ENCODE assay signal across 29 cellular contexts in the genomic region with DNA sequence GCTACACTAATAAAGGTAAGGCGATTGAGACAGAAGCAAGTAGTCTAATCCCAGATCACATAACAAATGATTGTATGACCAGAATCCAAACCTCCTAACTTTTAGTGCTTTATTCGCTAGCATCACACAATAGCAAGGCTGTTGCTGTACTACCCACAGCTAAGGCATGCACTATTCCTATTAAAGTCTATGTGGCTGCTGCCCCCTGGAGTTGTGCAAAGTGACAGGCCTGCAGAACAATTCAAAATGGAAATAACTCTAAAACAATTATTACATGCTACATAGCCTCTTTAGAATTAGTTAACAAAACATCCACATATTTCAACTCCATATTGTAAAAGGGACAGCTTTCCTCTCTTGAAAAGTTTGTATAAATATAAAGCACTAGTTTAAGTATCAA. TPM values are rescaled to one million over a fixed set of nuclear protein-coding genes. Genes with fewer than 3 reads are reported as not detected.
A peak's percentile ranks its signal among the peaks of the same experiment; 100 is the strongest.
DNase-seq lines count a peak whose midpoint lies in the region; ATAC-seq, FAIRE-seq and TF ChIP-seq lines count a peak whose summit lies in the region.
"Had no signal": no experiment of that assay in that cellular context is flagged by ENCODE, and none has a peak within 500 bp of the region (broad histone marks: within the 10 kb centered on the region; RNA-seq: fewer than 3 reads in every experiment).

No MANE protein-coding gene starts in this region.

- H3K36me3 Mint-ChIP-seq in chondrocyte (ENCODE audit: low read depth) (no peaks in the 10 kb centered on the region), osteocyte (ENCODE audit: unreplicated experiment) (no peaks in the 10 kb centered on the region)

- TF ChIP-seq CTCF in D721Med (IDR thresholded peaks at IDR 0.05; ENCODE audit: insufficient read depth, missing control alignments) (peak; percentile 13), LNCAP (IDR thresholded peaks at IDR 0.05) (peak; percentile 30; the same call in 1 of the 2 replicates), chondrocyte (IDR thresholded peaks at IDR 0.05) (peak; percentile 42), osteocyte (IDR thresholded peaks at IDR 0.05) (peak; percentile 16), tibial nerve (IDR thresholded peaks at IDR 0.05) (no peak)

- H3K27me3 ChIP-seq in tibial nerve, result peaks cover 0 to 13% of the 10 kb centered on the region in 2 donors

- no peak overlapping the region for H3K27ac ChIP-seq in tibial nerve
- H3K27ac ChIP-seq: BLaER1, gastroesophageal sphincter, left lung, psoas muscle, transverse colon, VCaP had no signal

- FAIRE-seq in D721Med (lab: Jason Lieb, UNC), result no peak
- FAIRE-seq: GM12878, H54, HTR-8/SVneo, K562 had no signal

- no peak for TF ChIP-seq POLR2A in tibial nerve (IDR thresholded peaks at IDR 0.05)

- peaks cover 25% of the 10 kb centered on the region for H3K4me1 Mint-ChIP-seq in chondrocyte (ENCODE audit: low read depth)
- peaks cover 27% of the 10 kb centered on the region for H3K4me1 Mint-ChIP-seq in osteocyte (ENCODE audit: unreplicated experiment)
- H3K4me1 Mint-ChIP-seq: activated naive CD8-positive, alpha-beta T cell treated with anti-CD3 and anti-CD28 coated beads, Interleukin-2, amount 50 U/mL, for 24 hours had no signal

- no peak overlapping the region for H3K4me3 ChIP-seq in tibial nerve
- H3K4me3 ChIP-seq: BLaER1, gastroesophageal sphincter, GM12878, K562, left lung, psoas muscle, transverse colon had no signal

- ATAC-seq in GM21526 (IDR thresholded peaks at IDR 0.05; ENCODE audit: low FRiP score, unreplicated experiment) (no peak), HG03442 (IDR thresholded peaks at IDR 0.05; ENCODE audit: unreplicated experiment) (no peak)
- ATAC-seq: activated naive CD8-positive, alpha-beta T cell treated with anti-CD3 and anti-CD28 coated beads, Interleukin-2, amount 50 U/mL, for 24 hours; gastroesophageal sphincter; GM12878; K562; left lung; PC-3; psoas muscle; Right ventricle myocardium inferior had no signal

- WGBS in tibial nerve, 2 donors, result 88 to 92% methylated on average over 2 of the region's 2 CpGs

- H3K27me3 Mint-ChIP-seq in chondrocyte (ENCODE audit: low read depth) (peaks cover 16% of the 10 kb centered on the region), osteocyte (ENCODE audit: unreplicated experiment) (peaks cover 10% of the 10 kb centered on the region)

- H3K36me3 ChIP-seq in tibial nerve, result no peaks in the 10 kb centered on the region
- H3K36me3 ChIP-seq: BLaER1, gastroesophageal sphincter, left lung, transverse colon had no signal

- H3K9me3 Mint-ChIP-seq in chondrocyte (ENCODE audit: low read depth) (no peaks in the 10 kb centered on the region), osteocyte (ENCODE audit: unreplicated experiment) (no peaks in the 10 kb centered on the region)
- H3K9me3 Mint-ChIP-seq: activated CD4-positive, alpha-beta T cell treated with anti-CD3 and anti-CD28 coated beads, Interleukin-2, amount 10 ng/mL, durations not matched to agents 24 days and 14 days; activated naive CD8-positive, alpha-beta T cell treated with anti-CD3 and anti-CD28 coated beads, Interleukin-2, amount 50 U/mL, for 24 hours; activated T-cell treated with anti-CD3 and anti-CD28 coated beads, Interleukin-2, amount 50 U/mL, for 24 hours; stimulated activated naive CD8-positive, alpha-beta T cell treated with anti-CD3 and anti-CD28 coated beads, Interleukin-15, Interleukin-2, amounts not matched to agents 100 ng/mL and 50 ng/mL, for 24 hours had no signal

- no peak overlapping the region for H3K4me3 Mint-ChIP-seq in chondrocyte (ENCODE audit: unreplicated experiment)
- no peak overlapping the region for H3K4me3 Mint-ChIP-seq in osteocyte (ENCODE audit: unreplicated experiment)
- H3K4me3 Mint-ChIP-seq: activated CD4-positive, alpha-beta T cell treated with anti-CD3 and anti-CD28 coated beads, Interleukin-2, amount 10 ng/mL, durations not matched to agents 24 days and 14 days; activated naive CD8-positive, alpha-beta T cell treated with anti-CD3 and anti-CD28 coated beads, Interleukin-2, amount 50 U/mL, for 24 hours; activated T-cell treated with anti-CD3 and anti-CD28 coated beads, Interleukin-2, amount 50 U/mL, for 24 hours; stimulated activated naive CD8-positive, alpha-beta T cell treated with anti-CD3 and anti-CD28 coated beads, Interleukin-15, Interleukin-2, amounts not matched to agents 100 ng/mL and 50 ng/mL, for 24 hours had no signal

- peaks cover 0 to 20% (median 0%) of the 10 kb centered on the region in 4 donors for H3K4me1 ChIP-seq in tibial nerve
- H3K4me1 ChIP-seq: BLaER1 had no signal

- TF ChIP-seq EP300 in tibial nerve (IDR thresholded peaks at IDR 0.05), result no peak

- H3K9me3 ChIP-seq in tibial nerve, result no peaks in the 10 kb centered on the region
- H3K9me3 ChIP-seq: Caco-2, gastroesophageal sphincter, left lung, psoas muscle, transverse colon had no signal

- no peak overlapping the region for H3K27ac Mint-ChIP-seq in chondrocyte (ENCODE audit: unreplicated experiment)
- no peak overlapping the region for H3K27ac Mint-ChIP-seq in osteocyte (ENCODE audit: unreplicated experiment)
- H3K27ac Mint-ChIP-seq: activated CD4-positive, alpha-beta T cell treated with anti-CD3 and anti-CD28 coated beads, Interleukin-2, amount 10 ng/mL, durations not matched to agents 24 days and 14 days; activated naive CD8-positive, alpha-beta T cell treated with anti-CD3 and anti-CD28 coated beads, Interleukin-2, amount 50 U/mL, for 24 hours; activated T-cell treated with anti-CD3 and anti-CD28 coated beads, Interleukin-2, amount 50 U/mL, for 24 hours; stimulated activated naive CD8-positive, alpha-beta T cell treated with anti-CD3 and anti-CD28 coated beads, Interleukin-15, Interleukin-2, amounts not matched to agents 100 ng/mL and 50 ng/mL, for 24 hours had no signal

- DNase-seq in D721Med (ENCODE audit: insufficient read length, low spot score), result no peak
- no peak for DNase-seq in chondrocyte (ENCODE audit: low spot score)
- DNase-seq in osteocyte (ENCODE audit: extremely low spot score, unreplicated experiment), result no peak
- no peak for DNase-seq in activated gamma-delta T cell treated with Interleukin-2 at 50 U/mL for 16 hours
- DNase-seq in tibial nerve (ENCODE audit: low spot score in 2 of 2), result no peak
- DNase-seq: activated CD4-positive, alpha-beta T cell treated with anti-CD3 and anti-CD28 coated beads, Interleukin-2, amount 10 ng/mL, durations not matched to agents 24 days and 14 days; activated naive CD8-positive, alpha-beta T cell treated with anti-CD3 and anti-CD28 coated beads, Interleukin-2, amount 50 U/mL, for 24 hours; activated T-cell treated with anti-CD3 and anti-CD28 coated beads, Interleukin-2, amount 50 U/mL, for 24 hours; Caco-2; left lung; mesenchymal stem cell; NCI-H1417 treated with DMSO at 0.1 percent for 48 hours; NCI-H446 treated with DMSO at 0.1 percent for 48 hours; PC-3; psoas muscle; transverse colon had no signal

RNA-seq across cellular contexts. Expression of a gene that starts 6.0 kb away (rescaled TPM):
- total RNA-seq in chondrocyte (0.77 to 4.1 TPM (median 1.3 TPM) in 3 replicates), osteocyte (2.5 and 2.8 TPM in 2 replicates), tibial nerve (1 to 10 TPM; 2.4 to 3.3 (median 2.9) TPM)
- total RNA-seq: activated CD4-positive, alpha-beta T cell treated with anti-CD3 and anti-CD28 coated beads, Interleukin-2, amount 10 ng/mL, durations not matched to agents 24 days and 14 days; Caco-2; dermis microvascular lymphatic vessel endothelial cell; K562 had no signal

Comparison
In these comparisons a context has a peak if more than half of its experiments do, and no peak if none do; other contexts are left out.
1. CTCF ChIP-seq: peak in D721Med (single experiment), LNCAP (single experiment), chondrocyte (single experiment) and osteocyte (single experiment); none in tibial nerve (0 of 5).